Comparison of ENCODE assay signal across 20 cellular contexts in genomic region chr2:127185093-127185492, GRCh38. TPM values are rescaled to one million over a fixed set of nuclear protein-coding genes. Genes with fewer than 3 reads are reported as not detected.
A peak's percentile ranks its signal among the peaks of the same experiment; 100 is the strongest.
DNase-seq lines count a peak whose midpoint lies in the region; ATAC-seq, FAIRE-seq and TF ChIP-seq lines count a peak whose summit lies in the region.
"Had no signal": no experiment of that assay in that cellular context is flagged by ENCODE, and none has a peak within 500 bp of the region (broad histone marks: within the 10 kb centered on the region; RNA-seq: fewer than 3 reads in every experiment).

No MANE protein-coding gene starts in this region.

- H3F3A ChIP-seq in smooth muscle cell (ENCODE audit: low read depth), result no peaks in the 10 kb centered on the region

- no peaks in the 10 kb centered on the region for H3K79me1 ChIP-seq in neuronal stem cell (ENCODE audit: low read depth, low read length)

- H3K27ac ChIP-seq in neuronal stem cell (replicated peaks; ENCODE audit: low read length), result no peak overlapping the region
- no peak overlapping the region for H3K27ac ChIP-seq in smooth muscle cell (ENCODE audit: low read depth)
- no peak overlapping the region for H3K27ac ChIP-seq in WERI-Rb-1
- H3K27ac ChIP-seq: heart left ventricle, neutrophil, tibial artery had no signal

- no peak overlapping the region for H3K23ac ChIP-seq in neuronal stem cell (ENCODE audit: low read depth, low read length, poor library complexity)

- H3K4me3 ChIP-seq in neuronal stem cell (ENCODE audit: low read length in 2 of 2) (no peak overlapping the region), smooth muscle cell (no peak overlapping the region), WERI-Rb-1 (ENCODE audit: low read depth, low read length) (no peak overlapping the region)
- H3K4me3 ChIP-seq: heart left ventricle, tibial artery had no signal

- H3K4me2 ChIP-seq in neuronal stem cell (ENCODE audit: insufficient read depth, low read length, poor library complexity, severe bottlenecking) (no peak overlapping the region), smooth muscle cell (no peak overlapping the region)

- no peaks in the 10 kb centered on the region for H3K36me3 Mint-ChIP-seq in activated T-helper 17 cell treated with anti-CD3 and anti-CD28 coated beads, Interleukin-2, amount 50 U/mL, for 72 hours (ENCODE audit: low read depth)
- H3K36me3 Mint-ChIP-seq: CD8-positive, alpha-beta T cell had no signal

- peaks cover 4% of the 10 kb centered on the region for H3K9me3 Mint-ChIP-seq in activated T-helper 17 cell treated with anti-CD3 and anti-CD28 coated beads, Interleukin-2, amount 50 U/mL, for 72 hours

- H2AK5ac ChIP-seq in neuronal stem cell (ENCODE audit: low read depth, low read length), result no peak overlapping the region

- peaks cover 0 to 11% of the 10 kb centered on the region in 2 donors for H3K9me3 ChIP-seq in neuronal stem cell (replicated peaks in 1 of 2; ENCODE audit: control insufficient read depth in 2 of 2, insufficient read depth in 1 of 2, low read depth in 1 of 2, low read length in 2 of 2)
- no peaks in the 10 kb centered on the region for H3K9me3 ChIP-seq in smooth muscle cell (replicated peaks; ENCODE audit: low read depth)
- peaks cover 5% of the 10 kb centered on the region for H3K9me3 ChIP-seq in WERI-Rb-1 (ENCODE audit: severe bottlenecking)
- H3K9me3 ChIP-seq: neutrophil, tibial artery had no signal

- H3K4me1 ChIP-seq in neuronal stem cell (ENCODE audit: control insufficient read depth in 2 of 2, insufficient read depth in 1 of 2, low read depth in 1 of 2, low read length in 2 of 2) (peaks cover 2 to 5% of the 10 kb centered on the region in 2 donors), smooth muscle cell (ENCODE audit: low read depth) (no peaks in the 10 kb centered on the region)
- H3K4me1 ChIP-seq: tibial artery had no signal

- peak; percentile 32 for DNase-seq in activated CD4-positive, alpha-beta T cell treated with anti-CD3 and anti-CD28 coated beads for 48 hours
- no peak for DNase-seq in activated CD4-positive, alpha-beta T cell treated with anti-CD3 and anti-CD28 coated beads, Interleukin-2, amount 50 U/mL, for 1 hour
- DNase-seq in neuronal stem cell (ENCODE audit: low spot score) (no peak), HTR-8/SVneo (ENCODE audit: insufficient read length, low spot score) (no peak), smooth muscle cell (lab: John Stamatoyannopoulos, UW; ENCODE audit: unreplicated experiment) (no peak), WERI-Rb-1 (no peak)
- DNase-seq: 8988T; activated CD4-positive, CD25-positive, alpha-beta regulatory T cell treated with anti-CD3 and anti-CD28 coated beads, Interleukin-2, amount 50 U/mL, for 72 hours; heart left ventricle; kidney; NCI-H1092 treated with DMSO at 0.1 percent for 48 hours; right cardiac atrium; stimulated activated CD4-positive, alpha-beta T cell treated with anti-CD3 and anti-CD28 coated beads, Interleukin-4, amount 100 ng/mL, for 1 hour had no signal

- H4K20me1 ChIP-seq in smooth muscle cell (ENCODE audit: low read depth), result no peaks in the 10 kb centered on the region

- H3K14ac ChIP-seq in neuronal stem cell (ENCODE audit: low read length), result no peak overlapping the region

- no peaks in the 10 kb centered on the region for H3K27me3 ChIP-seq in neuronal stem cell (ENCODE audit: control insufficient read depth in 3 of 3, insufficient read depth in 3 of 3, low read depth in 1 of 3, low read length in 3 of 3)
- H3K27me3 ChIP-seq in smooth muscle cell (ENCODE audit: low read depth), result no peaks in the 10 kb centered on the region
- no peaks in the 10 kb centered on the region for H3K27me3 ChIP-seq in WERI-Rb-1 (ENCODE audit: insufficient read depth, low read depth, severe bottlenecking)
- H3K27me3 ChIP-seq: tibial artery had no signal

- no CpG with 5 or more reads among the region's 9 CpGs for WGBS in neuronal stem cell (ENCODE audit: extremely low coverage in 2 of 2, insufficient read length in 2 of 2, insufficient replicate concordance in 1 of 2), 2 donors
- 95% methylated on average over 9 of the region's 9 CpGs for WGBS in smooth muscle cell (ENCODE audit: low lambda C conversion rate)

- no peak overlapping the region for H3K27ac Mint-ChIP-seq in activated T-helper 17 cell treated with anti-CD3 and anti-CD28 coated beads, Interleukin-2, amount 50 U/mL, for 72 hours
- H3K27ac Mint-ChIP-seq: activated T-helper 2 cell treated with anti-CD3 and anti-CD28 coated beads, Interferon-gamma antibody, Interleukin-2, Interleukin-4, amounts not matched to agents 10 μg/mL and 5 μg/mL and 100 μg/mL, durations not matched to agents 14 hours and 24 hours and 36 hours; CD8-positive, alpha-beta T cell had no signal

- TF ChIP-seq CTCF in GM12873 (IDR thresholded peaks at IDR 0.05; ENCODE audit: insufficient read depth, low read depth, low read length, missing control alignments), result peak; percentile 29
- TF ChIP-seq CTCF in smooth muscle cell (IDR thresholded peaks at IDR 0.05; ENCODE audit: borderline replicate concordance, insufficient read depth, poor library complexity, severe bottlenecking), result no peak
- TF ChIP-seq CTCF in WERI-Rb-1 (IDR thresholded peaks at IDR 0.05; ENCODE audit: low read depth, low read length), result no peak

- no peak overlapping the region for H2BK15ac ChIP-seq in neuronal stem cell (ENCODE audit: low read length)

- no peak overlapping the region for H4K8ac ChIP-seq in neuronal stem cell (ENCODE audit: low read depth, low read length)

- no peaks in the 10 kb centered on the region for H3K79me2 ChIP-seq in smooth muscle cell (ENCODE audit: low read depth)

- no peaks in the 10 kb centered on the region for H3K4me1 Mint-ChIP-seq in activated T-helper 17 cell treated with anti-CD3 and anti-CD28 coated beads, Interleukin-2, amount 50 U/mL, for 72 hours

- no peak overlapping the region for H2BK5ac ChIP-seq in neuronal stem cell (ENCODE audit: low read length)

- H3K27me3 Mint-ChIP-seq in activated T-helper 17 cell treated with anti-CD3 and anti-CD28 coated beads, Interleukin-2, amount 50 U/mL, for 72 hours, result peaks cover 22% of the 10 kb centered on the region

- no peak for FAIRE-seq in HTR-8/SVneo (lab: Jason Lieb, UNC)
- FAIRE-seq: kidney had no signal

- H3K18ac ChIP-seq in neuronal stem cell (ENCODE audit: low read length), result peak overlapping the region; percentile 44

- H3K9ac ChIP-seq in neuronal stem cell (ENCODE audit: low read depth, low read length, poor library complexity) (no peak overlapping the region), smooth muscle cell (ENCODE audit: low read depth) (no peak overlapping the region)

- no peak overlapping the region for H3K4ac ChIP-seq in neuronal stem cell (ENCODE audit: low read length)

- H3K36me3 ChIP-seq in neuronal stem cell (replicated peaks in 1 of 2; ENCODE audit: control insufficient read depth in 2 of 2, insufficient read depth in 2 of 2, low read length in 2 of 2) (peaks cover 3 to 7% of the 10 kb centered on the region in 2 donors), smooth muscle cell (ENCODE audit: low read depth) (no peaks in the 10 kb centered on the region), WERI-Rb-1 (no peaks in the 10 kb centered on the region)
- H3K36me3 ChIP-seq: heart left ventricle, neutrophil, tibial artery had no signal

- H2BK12ac ChIP-seq in neuronal stem cell (ENCODE audit: low read length), result no peak overlapping the region

- H2AFZ ChIP-seq in neuronal stem cell (ENCODE audit: low read length), result no peak overlapping the region
- H2AFZ ChIP-seq in smooth muscle cell (ENCODE audit: low read depth), result no peak overlapping the region

- no peak overlapping the region for H2BK120ac ChIP-seq in neuronal stem cell (ENCODE audit: low read depth, low read length)

- no peak overlapping the region for H4K91ac ChIP-seq in neuronal stem cell (ENCODE audit: low read depth, low read length, poor library complexity)

- ATAC-seq in activated T-helper 17 cell treated with anti-CD3 and anti-CD28 coated beads, Interleukin-2, amount 50 U/mL, for 72 hours (replicated peaks), result peak; percentile 51
- ATAC-seq: CD8-positive, alpha-beta T cell; heart left ventricle; right cardiac atrium had no signal

- H3K4me3 Mint-ChIP-seq in activated T-helper 17 cell treated with anti-CD3 and anti-CD28 coated beads, Interleukin-2, amount 50 U/mL, for 72 hours, result no peak overlapping the region
- H3K4me3 Mint-ChIP-seq: CD8-positive, alpha-beta T cell had no signal

RNA-seq across cellular contexts. Expression of gene CYP27C1, which starts 35.0 kb away (rescaled TPM):
- not detected for total RNA-seq in activated T-helper 17 cell treated with anti-CD3 and anti-CD28 coated beads, Interleukin-2, amount 50 U/mL, for 72 hours
- polyA plus RNA-seq in neuronal stem cell (2013, experiment 1 of 2), result 3.7 TPM
- polyA plus RNA-seq in neuronal stem cell (2013, experiment 2 of 2), result 4.0 TPM
- 1.1 and 2.0 TPM in 2 replicates for total RNA-seq in smooth muscle cell
- 3.8 and 5.0 TPM in 2 replicates for polyA plus RNA-seq in smooth muscle cell
- total RNA-seq: activated T-helper 2 cell treated with anti-CD3 and anti-CD28 coated beads, Interferon-gamma antibody, Interleukin-2, Interleukin-4, amounts not matched to agents 10 μg/mL and 5 μg/mL and 100 μg/mL, durations not matched to agents 14 hours and 24 hours and 36 hours; CD8-positive, alpha-beta T cell; T-helper 1 cell treated with Interleukin-12 subunit alpha and Interleukin-12 subunit beta and Interleukin-4 antibody, amounts not matched to agents 30 ng/mL and 1 ng/mL, for 36 hours had no signal
